ENCODE assay signal across 1 cellular context in genomic region chr19:50720921-50721291, GRCh38.
TF ChIP-seq lines count a peak whose summit lies in the region.

No MANE protein-coding gene starts in this region.

TF ChIP-seq in K562, 482 proteins besides CTCF, POLR2A, EP300 and RAD21:
- TF ChIP-seq ZBED1 (IDR thresholded peaks at IDR 0.05), result no peak
- TF ChIP-seq, protein P1, sequence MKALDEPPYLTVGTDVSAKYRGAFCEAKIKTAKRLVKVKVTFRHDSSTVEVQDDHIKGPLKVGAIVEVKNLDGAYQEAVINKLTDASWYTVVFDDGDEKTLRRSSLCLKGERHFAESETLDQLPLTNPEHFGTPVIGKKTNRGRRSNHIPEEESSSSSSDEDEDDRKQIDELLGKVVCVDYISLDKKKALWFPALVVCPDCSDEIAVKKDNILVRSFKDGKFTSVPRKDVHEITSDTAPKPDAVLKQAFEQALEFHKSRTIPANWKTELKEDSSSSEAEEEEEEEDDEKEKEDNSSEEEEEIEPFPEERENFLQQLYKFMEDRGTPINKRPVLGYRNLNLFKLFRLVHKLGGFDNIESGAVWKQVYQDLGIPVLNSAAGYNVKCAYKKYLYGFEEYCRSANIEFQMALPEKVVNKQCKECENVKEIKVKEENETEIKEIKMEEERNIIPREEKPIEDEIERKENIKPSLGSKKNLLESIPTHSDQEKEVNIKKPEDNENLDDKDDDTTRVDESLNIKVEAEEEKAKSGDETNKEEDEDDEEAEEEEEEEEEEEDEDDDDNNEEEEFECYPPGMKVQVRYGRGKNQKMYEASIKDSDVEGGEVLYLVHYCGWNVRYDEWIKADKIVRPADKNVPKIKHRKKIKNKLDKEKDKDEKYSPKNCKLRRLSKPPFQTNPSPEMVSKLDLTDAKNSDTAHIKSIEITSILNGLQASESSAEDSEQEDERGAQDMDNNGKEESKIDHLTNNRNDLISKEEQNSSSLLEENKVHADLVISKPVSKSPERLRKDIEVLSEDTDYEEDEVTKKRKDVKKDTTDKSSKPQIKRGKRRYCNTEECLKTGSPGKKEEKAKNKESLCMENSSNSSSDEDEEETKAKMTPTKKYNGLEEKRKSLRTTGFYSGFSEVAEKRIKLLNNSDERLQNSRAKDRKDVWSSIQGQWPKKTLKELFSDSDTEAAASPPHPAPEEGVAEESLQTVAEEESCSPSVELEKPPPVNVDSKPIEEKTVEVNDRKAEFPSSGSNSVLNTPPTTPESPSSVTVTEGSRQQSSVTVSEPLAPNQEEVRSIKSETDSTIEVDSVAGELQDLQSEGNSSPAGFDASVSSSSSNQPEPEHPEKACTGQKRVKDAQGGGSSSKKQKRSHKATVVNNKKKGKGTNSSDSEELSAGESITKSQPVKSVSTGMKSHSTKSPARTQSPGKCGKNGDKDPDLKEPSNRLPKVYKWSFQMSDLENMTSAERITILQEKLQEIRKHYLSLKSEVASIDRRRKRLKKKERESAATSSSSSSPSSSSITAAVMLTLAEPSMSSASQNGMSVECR (CRISPR knock-in tag; IDR thresholded peaks at IDR 0.05), result no peak
- no peak for TF ChIP-seq CBX2 (IDR thresholded peaks at IDR 0.05; ENCODE audit: insufficient read depth, low read length, poor library complexity, severe bottlenecking)
- TF ChIP-seq ZSCAN32 (CRISPR knock-in tag; IDR thresholded peaks at IDR 0.05), result no peak
- TF ChIP-seq PREB (CRISPR knock-in tag; IDR thresholded peaks at IDR 0.05), result no peak
- TF ChIP-seq TSHZ1 (CRISPR knock-in tag; IDR thresholded peaks at IDR 0.05), result no peak
- TF ChIP-seq SPI1 (IDR thresholded peaks at IDR 0.05; ENCODE audit: borderline replicate concordance, low read depth, low read length), result peak; percentile 78; the same call in 1 of the 2 replicates
- TF ChIP-seq, protein P2, sequence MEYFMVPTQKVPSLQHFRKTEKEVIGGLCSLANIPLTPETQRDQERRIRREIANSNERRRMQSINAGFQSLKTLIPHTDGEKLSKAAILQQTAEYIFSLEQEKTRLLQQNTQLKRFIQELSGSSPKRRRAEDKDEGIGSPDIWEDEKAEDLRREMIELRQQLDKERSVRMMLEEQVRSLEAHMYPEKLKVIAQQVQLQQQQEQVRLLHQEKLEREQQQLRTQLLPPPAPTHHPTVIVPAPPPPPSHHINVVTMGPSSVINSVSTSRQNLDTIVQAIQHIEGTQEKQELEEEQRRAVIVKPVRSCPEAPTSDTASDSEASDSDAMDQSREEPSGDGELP (CRISPR knock-in tag; IDR thresholded peaks at IDR 0.05; ENCODE audit: borderline replicate concordance), result peak; percentile 30; the same call in 1 of the 2 replicates
- TF ChIP-seq CTCFL (IDR thresholded peaks at IDR 0.05; ENCODE audit: borderline replicate concordance, insufficient read depth, low read depth, low read length, poor library complexity, severe bottlenecking), result peak; percentile 64
- no peak for TF ChIP-seq DNMT1 (IDR thresholded peaks at IDR 0.05)
- TF ChIP-seq ZBTB17 (CRISPR knock-in tag; IDR thresholded peaks at IDR 0.05), result no peak
- peak in 1 of 2 experiments; percentile 31; a peak in 2 of 4 replicates for TF ChIP-seq NRF1 (conservative IDR thresholded peaks at IDR 0.05 in 1 of 2, IDR thresholded peaks at IDR 0.05 in 1 of 2)
- no peak for TF ChIP-seq SIN3A (IDR thresholded peaks at IDR 0.05; ENCODE audit: borderline replicate concordance in 2 of 2, control insufficient read depth in 1 of 2, low read depth in 2 of 2, low read length in 2 of 2)
- no peak for TF ChIP-seq ZFP36 (IDR thresholded peaks at IDR 0.05; ENCODE audit: low read depth, low read length, partially characterized antibody)
- no peak for TF ChIP-seq ZHX1 (conservative IDR thresholded peaks at IDR 0.05; ENCODE audit: low read length)
- no peak for TF ChIP-seq HBP1 (CRISPR knock-in tag; IDR thresholded peaks at IDR 0.05)
- no peak for TF ChIP-seq ZSCAN29 (IDR thresholded peaks at IDR 0.05)
- TF ChIP-seq MBD2 (IDR thresholded peaks at IDR 0.05; ENCODE audit: borderline replicate concordance, low read depth), result no peak
- TF ChIP-seq GABPA (tag; conservative IDR thresholded peaks at IDR 0.05; ENCODE audit: low read depth), result no peak
